Comparison of ENCODE assay signal across 1 cellular context in the genomic region with DNA sequence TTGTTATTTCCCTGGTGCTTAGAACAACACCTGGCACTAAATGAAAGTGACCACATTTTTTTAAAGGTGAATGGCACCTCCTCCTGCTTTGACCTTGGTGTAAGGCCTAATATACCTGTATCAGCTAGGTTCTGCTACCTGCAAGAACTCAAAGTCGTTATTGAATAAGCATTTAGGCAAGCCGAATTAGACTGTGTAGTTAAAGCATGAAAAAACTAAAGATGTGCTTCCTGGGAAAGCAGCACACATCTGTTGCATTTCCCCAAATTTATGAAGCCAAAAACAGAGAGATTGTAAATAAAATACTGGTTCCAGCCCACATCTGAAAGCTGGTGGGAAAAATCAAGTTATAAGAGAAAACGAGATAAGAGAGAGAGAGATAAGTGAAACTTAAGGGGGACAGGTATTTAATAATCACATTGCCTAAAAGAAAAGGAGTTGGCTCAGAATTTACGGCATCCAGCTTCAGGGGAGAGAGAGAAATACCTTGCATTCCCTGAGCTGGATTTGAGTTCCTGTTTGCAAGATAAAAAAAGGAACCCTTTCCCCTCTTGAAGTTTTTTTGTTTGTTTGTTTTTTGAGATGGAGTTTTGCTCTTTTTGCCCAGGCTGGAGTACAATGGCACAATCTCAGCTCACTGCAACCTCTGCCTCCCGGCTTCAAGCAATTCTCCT.
TF ChIP-seq lines count a peak whose summit lies in the region.

No MANE protein-coding gene starts in this region.

TF ChIP-seq in HepG2, 621 proteins besides CTCF, POLR2A, EP300 and RAD21:
- TF ChIP-seq ZNF782 (CRISPR knock-in tag; IDR thresholded peaks at IDR 0.05; ENCODE audit: borderline replicate concordance) (no peak), SALL1 (CRISPR knock-in tag; IDR thresholded peaks at IDR 0.05) (no peak), ZNF570 (CRISPR knock-in tag; IDR thresholded peaks at IDR 0.05; ENCODE audit: borderline replicate concordance) (no peak), CBX2 (IDR thresholded peaks at IDR 0.05; ENCODE audit: low read depth, low read length) (0 out of 2 replicates have a peak, but pooled peaks have one; percentile 52), CBX2 (CRISPR knock-in tag; IDR thresholded peaks at IDR 0.05; ENCODE audit: low read depth) (no peak)
